In the genomic region with DNA sequence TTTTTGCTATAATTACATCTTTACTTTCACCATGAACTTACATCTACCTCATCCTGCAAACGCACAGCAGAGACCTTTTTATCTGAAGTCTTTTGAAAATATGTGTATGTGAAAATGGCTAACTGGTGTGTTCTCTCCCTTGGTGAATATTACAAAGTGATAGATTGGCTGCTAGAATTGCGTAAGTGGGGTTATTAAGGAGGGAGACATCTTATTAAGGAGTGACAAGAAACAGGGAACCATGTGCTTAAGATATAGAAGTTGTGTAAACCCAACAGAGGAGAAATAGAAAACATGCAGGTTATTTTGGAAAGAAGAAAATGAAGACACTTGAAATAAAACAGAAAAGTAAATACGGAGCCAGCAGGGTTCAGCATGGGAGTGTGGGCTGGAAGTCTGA, we compare ENCODE assay signal across 24 cellular contexts. TPM values are rescaled to one million over a fixed set of nuclear protein-coding genes. Genes with fewer than 3 reads are reported as not detected.
DNase-seq lines count a peak whose midpoint lies in the region; ATAC-seq and TF ChIP-seq lines count a peak whose summit lies in the region.
"Had no signal": no experiment of that assay in that cellular context is flagged by ENCODE, and none has a peak within 500 bp of the region (broad histone marks: within the 10 kb centered on the region; RNA-seq: fewer than 3 reads in every experiment).

No MANE protein-coding gene starts in this region.

- TF ChIP-seq POLR2A in esophagus squamous epithelium (IDR thresholded peaks at IDR 0.05) = no peak

- H3K9me3 Mint-ChIP-seq in CD14-positive monocyte (peaks cover 2 to 4% (median 3%) of the 10 kb centered on the region in 7 donors), mesothelial cell of epicardium (no peaks in the 10 kb centered on the region)
- H3K9me3 Mint-ChIP-seq in natural killer cell treated with Interleukin-12 subunit alpha and Interleukin-12 subunit beta and Interleukin-15 and Interleukin-18, amount 100 ng/mL, for 72 hours = no peaks in the 10 kb centered on the region

- H3K27me3 ChIP-seq in RWPE2 (ENCODE audit: insufficient read depth, poor library complexity, severe bottlenecking) (no peaks in the 10 kb centered on the region), skeletal muscle satellite cell (ENCODE audit: control insufficient read depth, insufficient read depth, low read length) (no peaks in the 10 kb centered on the region), esophagus squamous epithelium (no peaks in the 10 kb centered on the region), PC-9 (ENCODE audit: insufficient read depth, low read depth) (peaks cover 12% of the 10 kb centered on the region)
- H3K27me3 ChIP-seq: BLaER1 treated with 17β-estradiol and CSF1 and Interleukin-3, amounts not matched to agents 10 nM and 100 nM had no signal

- no peaks in the 10 kb centered on the region for H4K20me1 ChIP-seq in PC-9 (ENCODE audit: insufficient read depth)
- H4K20me1 ChIP-seq: BLaER1 treated with 17β-estradiol and CSF1 and Interleukin-3, amounts not matched to agents 10 nM and 100 nM had no signal

- H3K27ac ChIP-seq in RWPE2 (ENCODE audit: poor library complexity, severe bottlenecking) = peak overlapping the region; percentile 90
- no peak overlapping the region for H3K27ac ChIP-seq in esophagus squamous epithelium
- no peak overlapping the region for H3K27ac ChIP-seq in PC-9
- H3K27ac ChIP-seq: BLaER1 treated with 17β-estradiol and CSF1 and Interleukin-3, amounts not matched to agents 10 nM and 100 nM; HL-60 had no signal

- peaks cover 0 to 7% of the 10 kb centered on the region in 2 donors for H3K36me3 Mint-ChIP-seq in CD14-positive monocyte
- H3K36me3 Mint-ChIP-seq in mesothelial cell of epicardium = no peaks in the 10 kb centered on the region
- H3K36me3 Mint-ChIP-seq in natural killer cell treated with Interleukin-12 subunit alpha and Interleukin-12 subunit beta and Interleukin-15 and Interleukin-18, amount 100 ng/mL, for 72 hours = no peaks in the 10 kb centered on the region
- H3K36me3 Mint-ChIP-seq: CD4-positive, alpha-beta memory T cell had no signal

- H3K9me2 ChIP-seq in PC-9 (ENCODE audit: insufficient read depth) = no peaks in the 10 kb centered on the region

- H3K4me1 ChIP-seq in RWPE2 (ENCODE audit: insufficient read depth, poor library complexity, severe bottlenecking) (peaks cover 32% of the 10 kb centered on the region), skeletal muscle satellite cell (ENCODE audit: control insufficient read depth, insufficient read depth, low read length) (peaks cover 73% of the 10 kb centered on the region), esophagus squamous epithelium (peaks cover 24 to 88% (median 37%) of the 10 kb centered on the region in 3 donors), PC-9 (replicated peaks; ENCODE audit: insufficient read depth) (no peaks in the 10 kb centered on the region)

- DNase-seq in CD14-positive monocyte (ENCODE audit: low spot score) = no peak
- no peak for DNase-seq in RWPE2 (ENCODE audit: low spot score)
- DNase-seq in mesothelial cell of epicardium (ENCODE audit: low spot score in 2 of 2, unreplicated experiment in 2 of 2) = no peak
- no peak for DNase-seq in esophagus squamous epithelium (lab: John Stamatoyannopoulos, UW)
- DNase-seq in natural killer cell treated with Interleukin-12 subunit alpha and Interleukin-12 subunit beta and Interleukin-15 and Interleukin-18, amount 100 ng/mL, for 72 hours (ENCODE audit: low spot score) = no peak
- DNase-seq in PC-9 = no peak
- DNase-seq: AML-193; CD4-positive, alpha-beta memory T cell; COR-L47; DMS53; NCI-H1092 treated with DMSO at 0.1 percent for 48 hours; NCI-H1436 treated with DMSO at 0.1 percent for 48 hours; NCI-H1930; NCI-H2107; NCI-H524; NCI-H774; RPMI8226; SHP77 had no signal

- 73 to 77% methylated on average over 3 of the region's 3 CpGs for WGBS in esophagus squamous epithelium, 2 donors

- no peak overlapping the region for H2AFZ ChIP-seq in PC-9

- intact Hi-C loops in CD14-positive monocyte (cut with micrococcal nuclease) = loop anchor here in 1 of 2 donors (5.0 to 10.0 kb wide), 2 partner anchors 42 to 70 kb away; no protein-coding TSS in a partner anchor
- intact Hi-C loops in esophagus squamous epithelium (cut with DNase I) = no loop called here
- intact Hi-C loops in PC-9 (cut with micrococcal nuclease; ENCODE audit: unreplicated experiment) = no loop called here

- H3K4me2 ChIP-seq in skeletal muscle satellite cell (ENCODE audit: low read length) = no peak overlapping the region
- H3K4me2 ChIP-seq in PC-9 = no peak overlapping the region

- TF ChIP-seq CTCF in CD14-positive monocyte (IDR thresholded peaks at IDR 0.05) (no peak), RWPE2 (IDR thresholded peaks at IDR 0.05; ENCODE audit: poor library complexity, severe bottlenecking) (no peak), mesothelial cell of epicardium (IDR thresholded peaks at IDR 0.05; ENCODE audit: unreplicated experiment) (no peak), esophagus squamous epithelium (IDR thresholded peaks at IDR 0.05) (no peak), PC-9 (conservative IDR thresholded peaks at IDR 0.05) (no peak)

- no TSS peak for BruUV-seq in PC-9 (replicated peaks; lab: Mats Ljungman, UMichigan)

- no peak overlapping the region for H3K4me3 ChIP-seq in RWPE2 (ENCODE audit: severe bottlenecking)
- no peak overlapping the region for H3K4me3 ChIP-seq in skeletal muscle satellite cell (ENCODE audit: low read length)
- H3K4me3 ChIP-seq in esophagus squamous epithelium = no peak overlapping the region
- H3K4me3 ChIP-seq in PC-9 = no peak overlapping the region
- H3K4me3 ChIP-seq: BLaER1 treated with 17β-estradiol and CSF1 and Interleukin-3, amounts not matched to agents 10 nM and 100 nM had no signal

- H3K4me3 Mint-ChIP-seq in CD14-positive monocyte (no peak overlapping the region), mesothelial cell of epicardium (no peak overlapping the region)
- no peak overlapping the region for H3K4me3 Mint-ChIP-seq in natural killer cell treated with Interleukin-12 subunit alpha and Interleukin-12 subunit beta and Interleukin-15 and Interleukin-18, amount 100 ng/mL, for 72 hours
- H3K4me3 Mint-ChIP-seq: CD4-positive, alpha-beta memory T cell had no signal

- H3K27ac Mint-ChIP-seq in CD14-positive monocyte (peak overlapping the region in 4 of 7 donors; percentile 11 to 81 (median 46)), mesothelial cell of epicardium (peak overlapping the region; percentile 65)
- no peak overlapping the region for H3K27ac Mint-ChIP-seq in natural killer cell treated with Interleukin-12 subunit alpha and Interleukin-12 subunit beta and Interleukin-15 and Interleukin-18, amount 100 ng/mL, for 72 hours
- H3K27ac Mint-ChIP-seq: CD4-positive, alpha-beta memory T cell had no signal

- H3K79me2 ChIP-seq in PC-9 (ENCODE audit: low read depth) = no peaks in the 10 kb centered on the region

- H3K9me3 ChIP-seq in RWPE2 (ENCODE audit: severe bottlenecking) (no peaks in the 10 kb centered on the region), skeletal muscle satellite cell (replicated peaks; ENCODE audit: low read length) (no peaks in the 10 kb centered on the region), esophagus squamous epithelium (no peaks in the 10 kb centered on the region), PC-9 (ENCODE audit: insufficient read depth, low read depth) (no peaks in the 10 kb centered on the region)
- H3K9me3 ChIP-seq: BLaER1 treated with 17β-estradiol and CSF1 and Interleukin-3, amounts not matched to agents 10 nM and 100 nM had no signal

- ATAC-seq in RWPE2 (ENCODE audit: low read depth) = no peak
- ATAC-seq in natural killer cell treated with Interleukin-12 subunit alpha and Interleukin-12 subunit beta and Interleukin-15 and Interleukin-18, amount 100 ng/mL, for 72 hours = no peak
- ATAC-seq: HCT116 had no signal

- H3K9ac ChIP-seq in skeletal muscle satellite cell (ENCODE audit: low read depth, low read length) = peak overlapping the region; percentile 66
- H3K9ac ChIP-seq: BLaER1 treated with 17β-estradiol and CSF1 and Interleukin-3, amounts not matched to agents 10 nM and 100 nM had no signal

- H3K36me3 ChIP-seq in RWPE2 (ENCODE audit: low read depth) = no peaks in the 10 kb centered on the region
- no peaks in the 10 kb centered on the region for H3K36me3 ChIP-seq in skeletal muscle satellite cell (ENCODE audit: insufficient read depth, low read length)
- H3K36me3 ChIP-seq in esophagus squamous epithelium = no peaks in the 10 kb centered on the region
- no peaks in the 10 kb centered on the region for H3K36me3 ChIP-seq in PC-9 (ENCODE audit: low read depth)
- H3K36me3 ChIP-seq: BLaER1 treated with 17β-estradiol and CSF1 and Interleukin-3, amounts not matched to agents 10 nM and 100 nM had no signal

- peaks cover 62% of the 10 kb centered on the region for H3K4me1 Mint-ChIP-seq in CD14-positive monocyte
- peaks cover 34% of the 10 kb centered on the region for H3K4me1 Mint-ChIP-seq in mesothelial cell of epicardium
- H3K4me1 Mint-ChIP-seq in natural killer cell treated with Interleukin-12 subunit alpha and Interleukin-12 subunit beta and Interleukin-15 and Interleukin-18, amount 100 ng/mL, for 72 hours (ENCODE audit: low read depth in 2 of 2) = no peaks in the 10 kb centered on the region

- H3F3A ChIP-seq in PC-9 (ENCODE audit: insufficient read depth, low read depth) = no peaks in the 10 kb centered on the region

- POLR2A ChIA-PET in PC-9 (lab: Charles Lee; ENCODE audit: unreplicated experiment) = no interaction called here

- H3K27me3 Mint-ChIP-seq in CD14-positive monocyte (ENCODE audit: low read depth in 3 of 3) (peaks cover 0 to 1% (median 0%) of the 10 kb centered on the region in 3 donors), mesothelial cell of epicardium (ENCODE audit: low read depth) (no peaks in the 10 kb centered on the region)
- peaks cover 26 to 34% of the 10 kb centered on the region in 2 donors for H3K27me3 Mint-ChIP-seq in natural killer cell treated with Interleukin-12 subunit alpha and Interleukin-12 subunit beta and Interleukin-15 and Interleukin-18, amount 100 ng/mL, for 72 hours

- CTCF ChIA-PET in PC-9 (lab: Charles Lee) = no interaction called here

RNA-seq across cellular contexts. Expression of a gene that starts 7.8 kb away (rescaled TPM):
- 1 to 10 TPM; 4.5 to 8.0 TPM for polyA plus RNA-seq in CD14-positive monocyte
- total RNA-seq in mesothelial cell of epicardium = 0.70 to 1.9 TPM (median 1.1 TPM) in 3 replicates
- total RNA-seq in skeletal muscle satellite cell (2012; rRNA removed) = 20.0 and 24.5 TPM in 2 replicates
- total RNA-seq in esophagus squamous epithelium = 10 to 100 TPM in 3 of 4 donors, 1 to 10 TPM in 1; 8.1 to 17.8 (median 15.8) TPM
- not detected for total RNA-seq in natural killer cell treated with Interleukin-12 subunit alpha and Interleukin-12 subunit beta and Interleukin-15 and Interleukin-18, amount 100 ng/mL, for 72 hours
- not detected in 2 replicates for total RNA-seq in PC-9 (2021)
- total RNA-seq: G401, SK-MEL-5 had no signal

Comparison
In these comparisons a context has a peak if more than half of its experiments do, and no peak if none do; other contexts are left out.
1. H3K27ac Mint-ChIP-seq: peak in CD14-positive monocyte (4 of 7) and mesothelial cell of epicardium (single experiment); none in natural killer cell treated with Interleukin-12 subunit alpha and Interleukin-12 subunit beta and Interleukin-15 and Interleukin-18, amount 100 ng/mL, for 72 hours (0 of 2).